27 cellular contexts compared by ENCODE assay signal in genomic region chr2:202290316-202290715, GRCh38.
"Had no signal": no experiment of that assay in that cellular context is flagged by ENCODE, and none has a peak within 500 bp of the region (broad histone marks: within the 10 kb centered on the region; RNA-seq: fewer than 3 reads in every experiment).

No MANE protein-coding gene starts in this region.

- ATAC-seq: esophagus mucosa; left ventricle myocardium superior; natural killer cell; psoas muscle; right cardiac atrium; stimulated activated naive B cell treated with anti-CD40 and anti-IgM and Interleukin-4, amounts not matched to agents 10 μg/mL and 1 μg/mL and 100 μg/mL, for 72 hours had no signal

- DNase-seq: dorsolateral prefrontal cortex; effector CD4-positive, alpha-beta T cell; hypothalamus; immature natural killer cell; left ventricle myocardium superior; lower lobe of right lung; natural killer cell; occipital lobe; ovary; posterior cingulate gyrus; psoas muscle; right cardiac atrium; spleen; stimulated activated CD4-positive, alpha-beta T cell treated with anti-CD3 and anti-CD28 coated beads, Interleukin-15, amount 100 ng/mL, for 24 hours; stimulated activated CD4-positive, alpha-beta T cell treated with anti-CD3 and anti-CD28 coated beads, Interleukin-2, amount 100 ng/mL, for 48 hours; stimulated activated naive B cell treated with anti-CD40 and anti-IgM and Interleukin-4, amounts not matched to agents 10 μg/mL and 1 μg/mL and 100 μg/mL, for 72 hours had no signal

- H3K4me3 Mint-ChIP-seq: immature natural killer cell; natural killer cell; stimulated activated naive B cell treated with anti-CD40 and anti-IgM and Interleukin-4, amounts not matched to agents 10 μg/mL and 1 μg/mL and 100 μg/mL, for 72 hours; stimulated activated naive CD8-positive, alpha-beta T cell treated with anti-CD3 and anti-CD28 coated beads, Interleukin-15, Interleukin-2, amounts not matched to agents 100 ng/mL and 50 ng/mL, for 24 hours had no signal

- H3K4me1 ChIP-seq: lower lobe of right lung, psoas muscle, spleen, tibial nerve, upper lobe of left lung had no signal

- H3K9me3 ChIP-seq: lower lobe of right lung, ovary, psoas muscle, spleen, thoracic aorta, tibial nerve, upper lobe of left lung had no signal

- H3K4me3 ChIP-seq: dorsolateral prefrontal cortex, lower lobe of right lung, ovary, psoas muscle, skin epidermis, spleen, thoracic aorta, tibial nerve, upper lobe of left lung had no signal

- H3K27me3 ChIP-seq: dorsolateral prefrontal cortex, ovary, spleen, tibial nerve, upper lobe of left lung had no signal

- FAIRE-seq: colon, frontal cortex, keratinocyte, urothelium cell line had no signal

- H3K27ac Mint-ChIP-seq: stimulated activated naive B cell treated with anti-CD40 and anti-IgM and Interleukin-4, amounts not matched to agents 10 μg/mL and 1 μg/mL and 100 μg/mL, for 72 hours had no signal

- H3K27me3 Mint-ChIP-seq: stimulated activated naive B cell treated with anti-CD40 and anti-IgM and Interleukin-4, amounts not matched to agents 10 μg/mL and 1 μg/mL and 100 μg/mL, for 72 hours; stimulated activated naive CD8-positive, alpha-beta T cell treated with anti-CD3 and anti-CD28 coated beads, Interleukin-15, Interleukin-2, amounts not matched to agents 100 ng/mL and 50 ng/mL, for 24 hours had no signal

- H3K36me3 ChIP-seq: ovary had no signal

- H3K4me1 Mint-ChIP-seq: immature natural killer cell, natural killer cell had no signal

- H3K27ac ChIP-seq: dorsolateral prefrontal cortex, epithelial cell of prostate, lower lobe of right lung, ovary, psoas muscle, skin epidermis, spleen, thoracic aorta, tibial nerve had no signal

- H3K9me3 Mint-ChIP-seq: immature natural killer cell; natural killer cell; stimulated activated naive B cell treated with anti-CD40 and anti-IgM and Interleukin-4, amounts not matched to agents 10 μg/mL and 1 μg/mL and 100 μg/mL, for 72 hours; stimulated activated naive CD8-positive, alpha-beta T cell treated with anti-CD3 and anti-CD28 coated beads, Interleukin-15, Interleukin-2, amounts not matched to agents 100 ng/mL and 50 ng/mL, for 24 hours had no signal
